Comparison of ENCODE assay signal across 1 cellular context in the genomic region with DNA sequence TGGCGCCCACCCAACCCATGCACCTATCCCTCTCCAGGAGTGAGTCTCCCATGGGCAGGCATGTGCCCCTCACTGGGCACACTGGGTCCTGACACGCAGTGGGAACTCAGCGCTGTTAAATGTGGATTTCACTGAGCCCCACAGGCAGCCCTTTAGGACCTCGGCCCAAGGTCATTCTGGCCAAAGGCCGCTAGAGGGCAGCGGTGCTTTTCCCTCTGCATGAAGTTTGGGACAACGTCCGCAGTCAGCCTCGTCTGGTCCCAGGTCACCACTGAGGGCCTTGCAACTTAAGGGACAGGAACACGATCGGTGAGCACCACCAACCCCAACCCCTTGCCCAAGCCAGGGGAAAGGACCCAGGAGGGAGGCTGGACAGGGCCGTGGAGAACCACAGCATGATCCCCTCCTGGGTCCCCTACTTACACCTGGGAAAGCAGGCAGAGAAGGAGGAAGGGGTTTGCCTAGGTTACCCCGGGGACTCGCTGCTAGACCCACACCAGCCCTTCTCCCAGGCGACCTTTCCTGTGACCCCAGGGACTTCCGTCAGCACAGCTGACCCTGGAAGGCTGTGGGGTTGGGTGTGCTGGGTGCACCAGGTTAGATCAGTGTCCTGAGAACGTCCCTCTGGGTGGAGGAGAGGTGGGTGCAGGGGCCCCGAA.
TF ChIP-seq lines count a peak whose summit lies in the region.

No MANE protein-coding gene starts in this region.

TF ChIP-seq in endothelial cell of umbilical vein, 7 proteins besides CTCF, POLR2A, EP300 and RAD21:
- TF ChIP-seq, protein P1, sequence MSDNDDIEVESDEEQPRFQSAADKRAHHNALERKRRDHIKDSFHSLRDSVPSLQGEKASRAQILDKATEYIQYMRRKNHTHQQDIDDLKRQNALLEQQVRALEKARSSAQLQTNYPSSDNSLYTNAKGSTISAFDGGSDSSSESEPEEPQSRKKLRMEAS (IDR thresholded peaks at IDR 0.05; ENCODE audit: insufficient read depth, insufficient read length), result no peak
- TF ChIP-seq GATA2 (IDR thresholded peaks at IDR 0.05; ENCODE audit: insufficient read depth, insufficient read length, low read depth, low read length), result no peak
- no peak for TF ChIP-seq FOS (IDR thresholded peaks at IDR 0.05; ENCODE audit: borderline replicate concordance, insufficient read depth, low read length)
- no peak for TF ChIP-seq EZH2 (IDR thresholded peaks at IDR 0.05; ENCODE audit: borderline replicate concordance, low read depth, low read length, severe bottlenecking)
- TF ChIP-seq JUN (IDR thresholded peaks at IDR 0.05; ENCODE audit: borderline replicate concordance, insufficient read depth, insufficient read length, low read depth), result no peak
- TF ChIP-seq POLR2AphosphoS5 (IDR thresholded peaks at IDR 0.05; ENCODE audit: insufficient read depth, low read depth, low read length), result no peak
- no peak for TF ChIP-seq MYC (IDR thresholded peaks at IDR 0.05; ENCODE audit: low read depth, low read length)
